In the genomic region with DNA sequence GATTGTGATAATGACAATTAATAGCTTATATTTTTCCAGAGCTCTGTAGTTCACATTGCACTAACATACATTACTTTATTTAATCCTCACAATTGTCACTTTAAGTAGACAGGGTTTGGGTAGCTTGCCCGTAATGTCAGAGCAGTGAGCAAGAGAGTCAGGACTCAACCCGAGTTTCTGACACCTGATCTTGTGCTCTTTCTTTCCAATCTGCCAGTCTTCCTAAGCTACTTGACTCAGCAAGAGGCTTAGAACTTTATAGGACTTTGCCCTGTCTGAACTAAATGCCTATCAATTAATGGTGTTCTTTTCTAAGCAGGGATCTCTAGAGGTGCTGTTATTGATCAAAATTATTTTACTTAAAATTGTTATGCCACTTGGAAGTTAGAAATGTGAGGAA, we compare ENCODE assay signal across 17 cellular contexts.
DNase-seq lines count a peak whose midpoint lies in the region; ATAC-seq and TF ChIP-seq lines count a peak whose summit lies in the region.
"Had no signal": no experiment of that assay in that cellular context is flagged by ENCODE, and none has a peak within 500 bp of the region (broad histone marks: within the 10 kb centered on the region; RNA-seq: fewer than 3 reads in every experiment).

No MANE protein-coding gene starts in this region.

- H3K4me3 ChIP-seq in cardiac muscle cell (no peak overlapping the region), heart right ventricle (no peak overlapping the region), gastrocnemius medialis (no peak overlapping the region)
- H3K4me3 ChIP-seq: A549, HAP-1 had no signal

- no peaks in the 10 kb centered on the region for H3K9me3 Mint-ChIP-seq in chondrocyte (ENCODE audit: low read depth)
- H3K9me3 Mint-ChIP-seq: CD4-positive, alpha-beta T cell; IgD-negative memory B cell had no signal

- H3K27ac ChIP-seq in cardiac muscle cell (peak overlapping the region; percentile 63), heart right ventricle (peak overlapping the region in 1 of 10 donors; percentile 31), gastrocnemius medialis (peak overlapping the region; percentile 30 to 76 (median 56))
- H3K27ac ChIP-seq: A549, C4-2B had no signal

- peaks cover 19% of the 10 kb centered on the region for H3K4me1 ChIP-seq in cardiac muscle cell (ENCODE audit: low read depth)
- peaks cover 0 to 16% (median 0%) of the 10 kb centered on the region in 9 donors for H3K4me1 ChIP-seq in heart right ventricle
- peaks cover 15 to 18% of the 10 kb centered on the region in 2 donors for H3K4me1 ChIP-seq in gastrocnemius medialis
- H3K4me1 ChIP-seq: A549, Caco-2, HAP-1 had no signal

- no peaks in the 10 kb centered on the region for H3K9me3 ChIP-seq in cardiac muscle cell (ENCODE audit: low read depth)
- H3K9me3 ChIP-seq in heart right ventricle = no peaks in the 10 kb centered on the region
- no peaks in the 10 kb centered on the region for H3K9me3 ChIP-seq in gastrocnemius medialis
- H3K9me3 ChIP-seq: A549, Caco-2, HAP-1 had no signal

- WGBS in heart right ventricle, 2 donors = 20 to 25% methylated on average over 2 of the region's 2 CpGs

- intact Hi-C loops in heart right ventricle (cut with DNase I) = no loop called here
- intact Hi-C loops in gastrocnemius medialis (cut with DNase I; ENCODE audit: low total_unique reads) = loop anchor here (2.0 kb wide), 1 partner anchor 32 kb away; no protein-coding TSS in a partner anchor

- no peaks in the 10 kb centered on the region for H3K27me3 ChIP-seq in cardiac muscle cell
- peaks cover 0 to 12% (median 0%) of the 10 kb centered on the region in 7 donors for H3K27me3 ChIP-seq in heart right ventricle
- no peaks in the 10 kb centered on the region for H3K27me3 ChIP-seq in gastrocnemius medialis

- H3K4me1 Mint-ChIP-seq in chondrocyte (ENCODE audit: low read depth) = peaks cover 15% of the 10 kb centered on the region
- H3K4me1 Mint-ChIP-seq: IgD-negative memory B cell had no signal

- DNase-seq in cardiac muscle cell (ENCODE audit: low read depth in 1 of 2, low spot score in 1 of 2) (peak in 1 of 2 donors; percentile 22), heart right ventricle (no peak), chondrocyte (ENCODE audit: low spot score) (no peak), gastrocnemius medialis (peak in 1 of 2 donors; percentile 25), NCI-H345 (lab: John Stamatoyannopoulos, UW) (no peak), RPMI8226 (no peak), H4 (ENCODE audit: low spot score) (no peak)
- DNase-seq: AML-193; Caco-2; CD4-positive, alpha-beta T cell; DMS79 treated with DMSO at 0.1 percent for 48 hours; GF-D8 had no signal

- no peak overlapping the region for H3K4me3 Mint-ChIP-seq in chondrocyte (ENCODE audit: unreplicated experiment)
- H3K4me3 Mint-ChIP-seq: CD4-positive, alpha-beta T cell; IgD-negative memory B cell had no signal

- H3K36me3 Mint-ChIP-seq in chondrocyte (ENCODE audit: low read depth) = no peaks in the 10 kb centered on the region
- H3K36me3 Mint-ChIP-seq: IgD-negative memory B cell had no signal

- H3K27ac Mint-ChIP-seq in chondrocyte (ENCODE audit: unreplicated experiment) = peak overlapping the region; percentile 8
- H3K27ac Mint-ChIP-seq: CD4-positive, alpha-beta T cell; IgD-negative memory B cell had no signal

- no peaks in the 10 kb centered on the region for H3K27me3 Mint-ChIP-seq in chondrocyte (ENCODE audit: low read depth)
- H3K27me3 Mint-ChIP-seq: IgD-negative memory B cell had no signal

- TF ChIP-seq CTCF in cardiac muscle cell (IDR thresholded peaks at IDR 0.05; ENCODE audit: low read depth, low read length) = no peak
- no peak for TF ChIP-seq CTCF in heart right ventricle (IDR thresholded peaks at IDR 0.05)
- TF ChIP-seq CTCF in chondrocyte (IDR thresholded peaks at IDR 0.05) = no peak
- TF ChIP-seq CTCF in gastrocnemius medialis (IDR thresholded peaks at IDR 0.05 in 4 of 5, conservative IDR thresholded peaks at IDR 0.05 in 1 of 5) = no peak

- peaks cover 3% of the 10 kb centered on the region for H3K36me3 ChIP-seq in cardiac muscle cell
- no peaks in the 10 kb centered on the region for H3K36me3 ChIP-seq in heart right ventricle
- no peaks in the 10 kb centered on the region for H3K36me3 ChIP-seq in gastrocnemius medialis
- H3K36me3 ChIP-seq: HAP-1 had no signal

- TF ChIP-seq POLR2A in gastrocnemius medialis (IDR thresholded peaks at IDR 0.05) = no peak

- ATAC-seq in heart right ventricle = no peak
- peak; percentile 98 to 100 for ATAC-seq in gastrocnemius medialis
- ATAC-seq: A549, HepG2 had no signal

- in situ Hi-C loops in gastrocnemius medialis (cut with MboI; ENCODE audit: low sequenced_read_pairs in 4 of 4) = no loop called here

Comparison
In these comparisons a context has a peak if more than half of its experiments do, and no peak if none do; other contexts are left out.
1. ATAC-seq: peak in gastrocnemius medialis (2 of 2); none in heart right ventricle (0 of 8).